8 cellular contexts compared by ENCODE assay signal in genomic region chr19:1567116-1567847, GRCh38. TPM values are rescaled to one million over a fixed set of nuclear protein-coding genes. Genes with fewer than 3 reads are reported as not detected.
DNase-seq lines count a peak whose midpoint lies in the region; ATAC-seq and TF ChIP-seq lines count a peak whose summit lies in the region.

No MANE protein-coding gene starts in this region.

- DNase-seq in RWPE1 (ENCODE audit: low spot score) (peak; percentile 35), esophagus muscularis mucosa (ENCODE audit: extremely low spot score) (no peak), osteocyte (ENCODE audit: extremely low spot score, unreplicated experiment) (no peak), iPS-NIHi7 (ENCODE audit: extremely low spot score) (no peak)
- no peak for DNase-seq in CD4-positive, alpha-beta T cell

- H4K20me1 ChIP-seq in DOHH2 (ENCODE audit: control insufficient read depth, insufficient read depth, low read depth, low read length), result no peaks in the 10 kb centered on the region

- peaks cover 22% of the 10 kb centered on the region for H3K4me1 Mint-ChIP-seq in osteocyte (ENCODE audit: unreplicated experiment)
- peaks cover 4% of the 10 kb centered on the region for H3K4me1 Mint-ChIP-seq in CD4-positive, alpha-beta T cell (ENCODE audit: low read depth)

- TF ChIP-seq CTCF in DOHH2 (IDR thresholded peaks at IDR 0.05; ENCODE audit: low read depth, low read length, poor library complexity, severe bottlenecking) (no peak), RWPE1 (conservative IDR thresholded peaks at IDR 0.05; ENCODE audit: low read depth) (no peak), esophagus muscularis mucosa (IDR thresholded peaks at IDR 0.05) (no peak), osteocyte (IDR thresholded peaks at IDR 0.05) (no peak)
- TF ChIP-seq CTCF in CD4-positive, alpha-beta T cell (IDR thresholded peaks at IDR 0.05), result no peak

- no peak for ATAC-seq in CD4-positive, alpha-beta T cell (ENCODE audit: poor library complexity)
- ATAC-seq in HG03457 (IDR thresholded peaks at IDR 0.05; ENCODE audit: unreplicated experiment), result no peak
- no peak for ATAC-seq in GM18873 (IDR thresholded peaks at IDR 0.05; ENCODE audit: low FRiP score, unreplicated experiment)

- peaks cover 5% of the 10 kb centered on the region; the same call in 1 of the 2 replicates for H3K79me2 ChIP-seq in DOHH2 (ENCODE audit: control insufficient read depth, low read length)

- no peak for TF ChIP-seq EP300 in esophagus muscularis mucosa (IDR thresholded peaks at IDR 0.05)

- peaks cover 19% of the 10 kb centered on the region for H3K4me1 ChIP-seq in DOHH2 (ENCODE audit: control insufficient read depth, low read length)
- H3K4me1 ChIP-seq in esophagus muscularis mucosa, result peaks cover 12 to 38% (median 27%) of the 10 kb centered on the region in 4 donors

- POLR2A ChIA-PET in RWPE1 (lab: Yijun Ruan, JAX; ENCODE audit: low non-redundant PET), result no interaction called here
- POLR2A ChIA-PET in CD4-positive, alpha-beta T cell (lab: Charles Lee), result interaction anchor here (0.5 kb wide), 1 partner anchor 31 kb away, joined by 3 read pairs; no protein-coding TSS in a partner anchor

- peaks cover 3% of the 10 kb centered on the region for H3K36me3 Mint-ChIP-seq in osteocyte (ENCODE audit: unreplicated experiment)
- no peaks in the 10 kb centered on the region for H3K36me3 Mint-ChIP-seq in CD4-positive, alpha-beta T cell (ENCODE audit: low read depth)

- H3K36me3 ChIP-seq in DOHH2 (ENCODE audit: control insufficient read depth, low read length) (no peaks in the 10 kb centered on the region), esophagus muscularis mucosa (peaks cover 0 to 5% (median 1%) of the 10 kb centered on the region in 4 donors)

- no peaks in the 10 kb centered on the region for H3K9me2 ChIP-seq in DOHH2 (replicated peaks; ENCODE audit: control insufficient read depth, low read length)

- H3K4me3 Mint-ChIP-seq in osteocyte (ENCODE audit: unreplicated experiment), result peak overlapping the region; percentile 70
- no peak overlapping the region for H3K4me3 Mint-ChIP-seq in CD4-positive, alpha-beta T cell

- intact Hi-C loops in esophagus muscularis mucosa (cut with DNase I), result loop anchor here (5.0 kb wide), 1 partner anchor 35 kb away; no protein-coding TSS in a partner anchor
- intact Hi-C loops in CD4-positive, alpha-beta T cell (cut with DNase I, micrococcal nuclease), result no loop called here

- no peaks in the 10 kb centered on the region for H3K9me3 Mint-ChIP-seq in osteocyte (ENCODE audit: unreplicated experiment)
- no peaks in the 10 kb centered on the region for H3K9me3 Mint-ChIP-seq in CD4-positive, alpha-beta T cell

- H3K27me3 Mint-ChIP-seq in osteocyte (ENCODE audit: unreplicated experiment), result peaks cover 4% of the 10 kb centered on the region
- H3K27me3 Mint-ChIP-seq in CD4-positive, alpha-beta T cell, result peaks cover 4% of the 10 kb centered on the region

- peak overlapping the region; percentile 56 for H3K4me3 ChIP-seq in DOHH2 (ENCODE audit: low read length)
- peak overlapping the region; percentile 76 to 86 (median 78) for H3K4me3 ChIP-seq in esophagus muscularis mucosa

- no peak overlapping the region for H3K27ac ChIP-seq in DOHH2 (ENCODE audit: low read depth, low read length)
- peak overlapping the region; percentile 89 for H3K27ac ChIP-seq in RWPE1
- peak overlapping the region; percentile 87 to 91 (median 90) for H3K27ac ChIP-seq in esophagus muscularis mucosa (replicated peaks in 1 of 4)
- no peak overlapping the region for H3K27ac ChIP-seq in CD4-positive, alpha-beta T cell (ENCODE audit: low read depth, low read length)

- no peak for TF ChIP-seq POLR2A in esophagus muscularis mucosa (IDR thresholded peaks at IDR 0.05; ENCODE audit: low read depth)

- H3F3A ChIP-seq in DOHH2 (ENCODE audit: control insufficient read depth, insufficient read depth), result peaks cover 7% of the 10 kb centered on the region

- CTCF ChIA-PET in RWPE1 (lab: Yijun Ruan, JAX), result interaction anchor here (1.5 kb wide), 1 partner anchor 21 kb away, joined by 6 read pairs; no protein-coding TSS in a partner anchor
- CTCF ChIA-PET in CD4-positive, alpha-beta T cell (lab: Charles Lee), result no interaction called here

- no CpG with 5 or more reads among the region's 108 CpGs for WGBS in esophagus muscularis mucosa

- H3K9me3 ChIP-seq in DOHH2 (ENCODE audit: control insufficient read depth, insufficient read depth, low read length) (peaks cover 3% of the 10 kb centered on the region; the same call in 1 of the 2 replicates), esophagus muscularis mucosa (no peaks in the 10 kb centered on the region)
- no peaks in the 10 kb centered on the region for H3K9me3 ChIP-seq in CD4-positive, alpha-beta T cell (ENCODE audit: control insufficient read depth, low read length)

- peak overlapping the region; percentile 64 for H3K4me2 ChIP-seq in DOHH2 (ENCODE audit: low read length)

- H3K27me3 ChIP-seq in DOHH2 (ENCODE audit: control insufficient read depth, low read length) (peaks cover 10% of the 10 kb centered on the region; the same call in 1 of the 2 replicates), esophagus muscularis mucosa (no peaks in the 10 kb centered on the region)
- no peaks in the 10 kb centered on the region for H3K27me3 ChIP-seq in CD4-positive, alpha-beta T cell (ENCODE audit: control insufficient read depth, insufficient read depth, low read length)

- peak overlapping the region; percentile 68 for H3K27ac Mint-ChIP-seq in osteocyte (ENCODE audit: unreplicated experiment)
- H3K27ac Mint-ChIP-seq in CD4-positive, alpha-beta T cell, result no peak overlapping the region

RNA-seq across cellular contexts. Expression of gene MEX3D, which starts 0.8 kb away (rescaled TPM):
- total RNA-seq in esophagus muscularis mucosa (10 to 100 TPM; 21.6 to 64.4 (median 47.5) TPM), osteocyte (65.5 and 67.5 TPM in 2 replicates)
- 1 to 10 TPM; 1.6 to 2.3 TPM for total RNA-seq in CD4-positive, alpha-beta T cell

RNA-seq across cellular contexts. Expression of gene MBD3, which starts 25.4 kb away (rescaled TPM):
- total RNA-seq in esophagus muscularis mucosa (100 to 1,000 TPM in 3 of 4 donors, 10 to 100 TPM in 1; 81.8 to 152 (median 114) TPM), osteocyte (96.3 and 101 TPM in 2 replicates)
- 10 to 100 TPM; 34.3 to 35.2 TPM for total RNA-seq in CD4-positive, alpha-beta T cell

RNA-seq across cellular contexts. Expression of gene UQCR11, which starts 38.0 kb away (rescaled TPM):
- 100 to 1,000 TPM; 111 to 152 (median 132) TPM for total RNA-seq in esophagus muscularis mucosa
- total RNA-seq in osteocyte, result 203 and 206 TPM in 2 replicates
- total RNA-seq in CD4-positive, alpha-beta T cell, result 10 to 100 TPM; 88.9 to 93.8 TPM

RNA-seq across cellular contexts. Expression of gene PLK5, which starts 43.4 kb away (rescaled TPM):
- under 1 TPM in 1 of 4 donors, not detected in 3; 0.17 TPM for total RNA-seq in esophagus muscularis mucosa
- total RNA-seq in osteocyte, result 0.54 TPM in 1 of 2 replicates, not detected in the other
- under 1 TPM in 1 of 2 experiments, not detected in 1; 0.14 TPM for total RNA-seq in CD4-positive, alpha-beta T cell

RNA-seq across cellular contexts. Expression of gene ADAMTSL5, which starts 54.5 kb away (rescaled TPM):
- 1 to 10 TPM; 3.9 to 5.9 (median 4.7) TPM for total RNA-seq in esophagus muscularis mucosa
- total RNA-seq in osteocyte, result 4.4 and 6.4 TPM in 2 replicates
- 1 to 10 TPM; 4.3 to 5.7 TPM for total RNA-seq in CD4-positive, alpha-beta T cell

Comparison
In these comparisons a context has a peak if more than half of its experiments do, and no peak if none do; other contexts are left out.
1. H3K27ac ChIP-seq: peak in RWPE1 (single experiment) and esophagus muscularis mucosa (4 of 4); none in DOHH2 (single experiment) and CD4-positive, alpha-beta T cell (single experiment).
2. RNA of gene MEX3D, which starts 0.8 kb away (total RNA-seq): 65.5 to 67.5 TPM in osteocyte and 21.6 to 64.4 TPM in esophagus muscularis mucosa; 1.6 to 2.3 TPM in CD4-positive, alpha-beta T cell; every median in the first group is over 4 times any median in the second.